In the genomic region with DNA sequence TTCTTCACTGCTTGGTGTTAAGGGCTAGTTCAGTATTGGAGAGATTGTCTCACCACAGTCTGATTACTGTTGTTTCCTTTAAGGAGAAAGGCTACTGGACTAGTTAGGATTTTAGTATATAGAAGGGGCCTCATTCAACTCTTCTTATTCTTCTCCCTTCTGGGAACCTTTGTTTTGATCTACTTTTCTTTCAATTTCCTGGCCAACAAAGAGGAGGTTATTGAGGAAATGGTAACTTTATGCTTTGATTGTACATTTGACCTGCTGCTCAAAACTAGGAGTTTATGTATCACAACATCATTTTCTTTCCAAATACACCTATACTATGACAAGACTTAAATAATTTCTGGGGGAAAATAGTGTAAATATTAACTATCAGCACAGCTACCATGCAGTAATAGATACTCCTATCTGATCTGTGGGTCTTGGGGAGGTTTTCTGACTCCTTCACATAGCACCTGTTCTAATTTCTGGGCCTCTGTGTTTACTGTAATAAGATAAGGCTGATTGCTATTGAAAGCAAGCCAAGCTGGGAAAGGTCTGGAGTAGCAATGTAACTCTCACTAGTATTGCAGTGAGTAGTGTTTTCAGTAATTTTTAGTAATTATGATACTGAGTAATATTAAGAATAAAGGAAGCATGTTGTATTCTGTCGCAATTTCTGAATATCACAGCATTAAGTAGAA, we compare ENCODE assay signal across 15 cellular contexts.
DNase-seq lines count a peak whose midpoint lies in the region; ATAC-seq and TF ChIP-seq lines count a peak whose summit lies in the region.
"Had no signal": no experiment of that assay in that cellular context is flagged by ENCODE, and none has a peak within 500 bp of the region (broad histone marks: within the 10 kb centered on the region; RNA-seq: fewer than 3 reads in every experiment).

No MANE protein-coding gene starts in this region.

- no peaks in the 10 kb centered on the region for H3K36me3 ChIP-seq in BE2C
- H3K36me3 ChIP-seq: SJSA1 had no signal

- no peak overlapping the region for H3K4me3 ChIP-seq in BE2C (ENCODE audit: low read depth, low read length)
- H3K4me3 ChIP-seq: SJSA1 had no signal

- H3K27me3 ChIP-seq in BE2C: no peaks in the 10 kb centered on the region
- H3K27me3 ChIP-seq: SJSA1 had no signal

- TF ChIP-seq CTCF in BE2C (IDR thresholded peaks at IDR 0.05; ENCODE audit: low read depth, low read length): no peak

- ATAC-seq in left colon: peak; percentile 91

- no peaks in the 10 kb centered on the region for H3K4me1 ChIP-seq in BE2C
- H3K4me1 ChIP-seq: SJSA1 had no signal

- no peaks in the 10 kb centered on the region for H3K9me3 ChIP-seq in BE2C
- H3K9me3 ChIP-seq: SJSA1 had no signal

- intact Hi-C loops in left colon (cut with DNase I, micrococcal nuclease) (no loop called here), posterior vena cava (cut with DNase I) (no loop called here)

- DNase-seq in DMS53 (lab: John Stamatoyannopoulos, UW): peak; percentile 23
- DNase-seq in NCI-H1436 treated with DMSO at 0.1 percent for 48 hours (lab: John Stamatoyannopoulos, UW): peak; percentile 9
- peak; percentile 62 for DNase-seq in NCI-H2171 (lab: John Stamatoyannopoulos, UW)
- no peak for DNase-seq in left colon
- DNase-seq in mesenteric fat pad (ENCODE audit: low spot score): no peak
- DNase-seq in BE2C: no peak
- DNase-seq in posterior vena cava (ENCODE audit: low spot score): no peak
- DNase-seq: CD4-positive, alpha-beta T cell; HCEC 1CT; MV-4-11; NCI-H187 treated with DMSO at 0.1 percent for 48 hours; NCI-H510A; NK-92 treated with Interleukin-12 subunit alpha and Interleukin-12 subunit beta, amount 100 ng/mL, for 24 hours; SW 1271 had no signal

Comparison
In these comparisons a context has a peak if more than half of its experiments do, and no peak if none do; other contexts are left out.
1. DNase-seq: peak in DMS53 (single experiment), NCI-H1436 treated with DMSO at 0.1 percent for 48 hours (single experiment) and NCI-H2171 (single experiment); none in left colon (0 of 2), mesenteric fat pad (single experiment), BE2C (single experiment) and posterior vena cava (single experiment).